Comparison of ENCODE assay signal across 15 cellular contexts in genomic region chr4:7808752-7809151, GRCh38.
DNase-seq lines count a peak whose midpoint lies in the region; ATAC-seq, FAIRE-seq and TF ChIP-seq lines count a peak whose summit lies in the region.
"Had no signal": no experiment of that assay in that cellular context is flagged by ENCODE, and none has a peak within 500 bp of the region (broad histone marks: within the 10 kb centered on the region; RNA-seq: fewer than 3 reads in every experiment).

No MANE protein-coding gene starts in this region.

- peaks cover 53% of the 10 kb centered on the region for H3K27me3 Mint-ChIP-seq in glutamatergic neuron (ENCODE audit: unreplicated experiment)

- peaks cover 85% of the 10 kb centered on the region for H3K4me1 Mint-ChIP-seq in glutamatergic neuron (ENCODE audit: low read depth, unreplicated experiment)

- peak in 1 of 2 experiments; percentile 31 for DNase-seq in A549 (ENCODE audit: low read depth in 1 of 2, low spot score in 1 of 2)
- peak; percentile 65 for DNase-seq in HT1080 (ENCODE audit: low read depth)
- peak; percentile 66 for DNase-seq in brain microvascular endothelial cell
- no peak for DNase-seq in glutamatergic neuron
- no peak for DNase-seq in COR-L47 (lab: John Stamatoyannopoulos, UW)
- no peak for DNase-seq in NCI-H526 treated with DMSO at 0.1 percent for 48 hours (lab: John Stamatoyannopoulos, UW)
- no peak for DNase-seq in HuH-7 (ENCODE audit: low spot score)
- DNase-seq: activated CD4-positive, alpha-beta T cell treated with anti-CD3 and anti-CD28 coated beads, Interleukin-2, amount 50 U/mL, for 48 hours; caudate nucleus; MV-4-11; T1000 had no signal

- no peak for TF ChIP-seq POLR2A in A549 (IDR thresholded peaks at IDR 0.05; ENCODE audit: low read length)

- peak overlapping the region; percentile 83 for H3K27ac Mint-ChIP-seq in glutamatergic neuron (ENCODE audit: unreplicated experiment)
- H3K27ac Mint-ChIP-seq: CD14-positive monocyte had no signal

- POLR2A ChIA-PET in A549 (lab: Yijun Ruan, JAX), result no interaction called here

- CTCF ChIA-PET in A549 (lab: Yijun Ruan, JAX), result interaction anchor here (1.2 to 1.3 kb wide), 3 partner anchors 36 to 179 kb away, joined by 3 to 4 read pairs (median 3); no protein-coding TSS in a partner anchor

- H3K27me3 ChIP-seq in brain microvascular endothelial cell (replicated peaks), result no peaks in the 10 kb centered on the region

- H3K27ac ChIP-seq in A549 (peak overlapping the region; percentile 91 to 99; a peak in 5 of 6 replicates), brain microvascular endothelial cell (peak overlapping the region; percentile 32)

- no peak for TF ChIP-seq RAD21 in A549 (conservative IDR thresholded peaks at IDR 0.05 in 1 of 2, IDR thresholded peaks at IDR 0.05 in 1 of 2)

- FAIRE-seq in A549 (lab: Jason Lieb, UNC), result no peak
- FAIRE-seq: G401.6, islet of Langerhans had no signal

- 88% methylated on average over 6 of the region's 6 CpGs for WGBS in A549 (ENCODE audit: missing lambda C conversion rate)

- peaks cover 84% of the 10 kb centered on the region for H3K4me1 ChIP-seq in A549

- peaks cover 5% of the 10 kb centered on the region; the same call in 2 of the 3 replicates for H3K9me3 ChIP-seq in A549

- peaks cover 66% of the 10 kb centered on the region for H3K36me3 ChIP-seq in brain microvascular endothelial cell (replicated peaks)

- TF ChIP-seq CTCF in A549 (IDR thresholded peaks at IDR 0.05), result no peak
- no peak for TF ChIP-seq CTCF in brain microvascular endothelial cell (IDR thresholded peaks at IDR 0.05; ENCODE audit: low read depth, low read length, missing control alignments)
- TF ChIP-seq CTCF in glutamatergic neuron (IDR thresholded peaks at IDR 0.05; ENCODE audit: partially characterized antibody, unreplicated experiment), result no peak

- no peak overlapping the region for H3K4me3 ChIP-seq in A549
- H3K4me3 ChIP-seq in brain microvascular endothelial cell (ENCODE audit: low read depth, low read length), result no peak overlapping the region

- H3K9me3 Mint-ChIP-seq in glutamatergic neuron (ENCODE audit: unreplicated experiment), result peaks cover 68% of the 10 kb centered on the region
- H3K9me3 Mint-ChIP-seq: CD14-positive monocyte had no signal

- TF ChIP-seq EP300 in A549 (IDR thresholded peaks at IDR 0.05), result no peak

- H3K4me2 ChIP-seq in A549, result no peak overlapping the region

- ATAC-seq in A549, result no peak
- no peak for ATAC-seq in GM19452 (IDR thresholded peaks at IDR 0.05; ENCODE audit: unreplicated experiment)

- H3K36me3 Mint-ChIP-seq in glutamatergic neuron (ENCODE audit: unreplicated experiment), result peaks cover 18% of the 10 kb centered on the region

- in situ Hi-C loops in brain microvascular endothelial cell (cut with HindIII; ENCODE audit: low pct_ligation_motif_present, low sequenced_read_pairs), result no loop called here

- peak overlapping the region; percentile 39 for H3K4me3 Mint-ChIP-seq in glutamatergic neuron (ENCODE audit: unreplicated experiment)
- H3K4me3 Mint-ChIP-seq: CD14-positive monocyte had no signal

TF ChIP-seq in A549, 52 proteins besides CTCF, POLR2A, EP300 and RAD21:
- no peak for TF ChIP-seq JUNB (IDR thresholded peaks at IDR 0.05)
- TF ChIP-seq NFE2L2 (conservative IDR thresholded peaks at IDR 0.05; ENCODE audit: low read length), result no peak
- no peak for TF ChIP-seq RFX5 (IDR thresholded peaks at IDR 0.05)
- no peak for TF ChIP-seq HDAC2 (IDR thresholded peaks at IDR 0.05)
- TF ChIP-seq BHLHE40 (IDR thresholded peaks at IDR 0.05; ENCODE audit: low read depth, low read length), result no peak
- TF ChIP-seq RNF2 (IDR thresholded peaks at IDR 0.05; ENCODE audit: borderline replicate concordance, low read depth), result no peak
- no peak for TF ChIP-seq MYC (IDR thresholded peaks at IDR 0.05; ENCODE audit: borderline replicate concordance, low read length)
- no peak for TF ChIP-seq HEYL (CRISPR knock-in tag; IDR thresholded peaks at IDR 0.05)
- no peak for TF ChIP-seq ATOH8 (CRISPR knock-in tag; IDR thresholded peaks at IDR 0.05; ENCODE audit: low read depth)
- TF ChIP-seq HMGXB4 (CRISPR knock-in tag; IDR thresholded peaks at IDR 0.05; ENCODE audit: borderline replicate concordance), result no peak

Comparison
In these comparisons a context has a peak if more than half of its experiments do, and no peak if none do; other contexts are left out.
1. DNase-seq: peak in HT1080 (single experiment) and brain microvascular endothelial cell (single experiment); none in glutamatergic neuron (single experiment), COR-L47 (single experiment), NCI-H526 treated with DMSO at 0.1 percent for 48 hours (single experiment) and HuH-7 (single experiment).